ENCODE assay signal across 12 cellular contexts in genomic region chr20:64052987-64053840, GRCh38. TPM values are rescaled to one million over a fixed set of nuclear protein-coding genes. Genes with fewer than 3 reads are reported as not detected.
DNase-seq lines count a peak whose midpoint lies in the region; ATAC-seq and TF ChIP-seq lines count a peak whose summit lies in the region.
"Had no signal": no experiment of that assay in that cellular context is flagged by ENCODE, and none has a peak within 500 bp of the region (broad histone marks: within the 10 kb centered on the region; RNA-seq: fewer than 3 reads in every experiment).

No MANE protein-coding gene starts in this region.

- ATAC-seq in heart left ventricle: no peak
- ATAC-seq in left ventricle myocardium superior: no peak
- no peak for ATAC-seq in left lung
- ATAC-seq: activated T-cell treated with anti-CD3 and anti-CD28 coated beads, Interleukin-2, amount 50 U/mL, for 72 hours had no signal

- no peak for TF ChIP-seq EP300 in transverse colon (IDR thresholded peaks at IDR 0.05; ENCODE audit: low read depth)

- no peaks in the 10 kb centered on the region for H3K9me3 ChIP-seq in heart left ventricle
- H3K9me3 ChIP-seq in left lung: no peaks in the 10 kb centered on the region
- H3K9me3 ChIP-seq in transverse colon: no peaks in the 10 kb centered on the region

- in situ Hi-C loops in transverse colon (cut with MboI; ENCODE audit: low pct_ligation_motif_present in 1 of 4, low pct_unique_long_range_greater_than_20kb in 1 of 4, low sequenced_read_pairs in 3 of 4): no loop called here

- H3K27ac ChIP-seq in heart left ventricle (peak overlapping the region; percentile 68 to 96 (median 91)), left lung (peak overlapping the region; percentile 71 to 76), transverse colon (peak overlapping the region; percentile 27 to 35 (median 32))

- TF ChIP-seq CTCF in heart left ventricle (IDR thresholded peaks at IDR 0.05) (no peak), left lung (IDR thresholded peaks at IDR 0.05) (no peak), transverse colon (IDR thresholded peaks at IDR 0.05) (no peak)

- H3K4me1 ChIP-seq in heart left ventricle: peaks cover 0 to 74% (median 42%) of the 10 kb centered on the region in 12 donors
- H3K4me1 ChIP-seq in left lung: peaks cover 6 to 52% of the 10 kb centered on the region in 2 donors
- H3K4me1 ChIP-seq in transverse colon: peaks cover 0 to 9% (median 5%) of the 10 kb centered on the region in 4 donors

- no peak for DNase-seq in heart left ventricle
- no peak for DNase-seq in left ventricle myocardium superior
- DNase-seq in left lung: no peak
- DNase-seq in transverse colon: no peak
- no peak for DNase-seq in islet precursor cell
- DNase-seq in stimulated activated CD4-positive, alpha-beta T cell treated with anti-CD3 and anti-CD28 coated beads, Interleukin-1b, Interleukin-23, amount 100 ng/mL, for 48 hours: no peak
- DNase-seq: ACHN; activated T-cell treated with anti-CD3 and anti-CD28 coated beads, Interleukin-2, amount 50 U/mL, for 72 hours; anterior cingulate cortex; foreskin fibroblast; NCI-H2081; NK-92 treated with Interleukin-12 subunit alpha and Interleukin-12 subunit beta, amount 100 ng/mL, for 24 hours had no signal

- TF ChIP-seq POLR2A in heart left ventricle (IDR thresholded peaks at IDR 0.05): no peak
- no peak for TF ChIP-seq POLR2A in transverse colon (IDR thresholded peaks at IDR 0.05)

- peaks cover 0 to 5% (median under 1%) of the 10 kb centered on the region in 9 donors for H3K36me3 ChIP-seq in heart left ventricle
- no peaks in the 10 kb centered on the region for H3K36me3 ChIP-seq in left lung
- H3K36me3 ChIP-seq in transverse colon: no peaks in the 10 kb centered on the region

- 69 to 85% (median 72%) methylated on average over 21 to 33 of the region's 33 CpGs for WGBS in heart left ventricle, 4 donors
- 75% methylated on average over 32 of the region's 33 CpGs; no CpG with 5 or more reads in 1 of the 2 donors for WGBS in transverse colon (ENCODE audit: low coverage in 1 of 2), 2 donors

- H3K4me3 ChIP-seq in heart left ventricle: peak overlapping the region in 7 of 12 donors; percentile 9 to 33 (median 32)
- no peak overlapping the region for H3K4me3 ChIP-seq in left lung
- no peak overlapping the region for H3K4me3 ChIP-seq in transverse colon

- intact Hi-C loops in heart left ventricle (cut with DNase I): no loop called here
- intact Hi-C loops in left ventricle myocardium superior (cut with micrococcal nuclease): no loop called here
- intact Hi-C loops in left lung (cut with DNase I): no loop called here
- intact Hi-C loops in transverse colon (cut with DNase I; ENCODE audit: low total_unique reads): no loop called here

- peaks cover 0 to 51% (median 8%) of the 10 kb centered on the region in 9 donors for H3K27me3 ChIP-seq in heart left ventricle
- peaks cover 22 to 92% of the 10 kb centered on the region in 2 donors for H3K27me3 ChIP-seq in left lung
- H3K27me3 ChIP-seq in transverse colon: peaks cover 90% of the 10 kb centered on the region

RNA-seq across cellular contexts. Expression of gene SOX18, which starts 3.8 kb away (rescaled TPM):
- total RNA-seq in heart left ventricle: 10 to 100 TPM; 37.0 to 75.9 (median 50.7) TPM
- 10 to 100 TPM; 23.5 to 31.1 TPM for polyA plus RNA-seq in heart left ventricle
- 36.8 TPM for total RNA-seq in left ventricle myocardium superior
- total RNA-seq in left lung: 10 to 100 TPM; 40.3 to 69.2 TPM
- 10 to 100 TPM in 1 of 4 donors, 1 to 10 TPM in 3; 1.8 to 14.2 (median 6.5) TPM for total RNA-seq in transverse colon

RNA-seq across cellular contexts. Expression of gene TCEA2, which starts 9.8 kb away (rescaled TPM):
- total RNA-seq in heart left ventricle (10 to 100 TPM; 19.2 to 52.1 (median 42.9) TPM), left ventricle myocardium superior (35.6 TPM), left lung (10 to 100 TPM; 31.2 to 34.3 TPM), transverse colon (10 to 100 TPM in 3 of 4 donors, 1 to 10 TPM in 1; 5.6 to 94.3 (median 14.8) TPM)
- 10 to 100 TPM; 23.6 to 32.9 TPM for polyA plus RNA-seq in heart left ventricle

RNA-seq across cellular contexts. Expression of gene C20orf204, which starts 17.2 kb away (rescaled TPM):
- total RNA-seq in heart left ventricle: 1 to 10 TPM in 1 of 9 donors, under 1 TPM in 8; 0.16 to 1.2 (median 0.56) TPM
- polyA plus RNA-seq in heart left ventricle: under 1 TPM; 0.35 to 0.42 TPM
- 0.35 TPM for total RNA-seq in left ventricle myocardium superior
- 1 to 10 TPM in 1 of 2 donors, under 1 TPM in 1; 0.76 to 1.0 TPM for total RNA-seq in left lung
- 10 to 100 TPM in 1 of 4 donors, 1 to 10 TPM in 1, under 1 TPM in 1, not detected in 1; 0.68 to 34.8 (median 1.4) TPM for total RNA-seq in transverse colon

RNA-seq across cellular contexts. Expression of gene RGS19, which starts 26.1 kb away (rescaled TPM):
- total RNA-seq in heart left ventricle (10 to 100 TPM in 2 of 9 donors, 1 to 10 TPM in 7; 3.2 to 25.6 (median 5.3) TPM), left ventricle myocardium superior (5.4 TPM), left lung (10 to 100 TPM; 23.4 to 63.9 TPM), transverse colon (10 to 100 TPM in 2 of 4 donors, 1 to 10 TPM in 1, not detected in 1; 5.5 to 37.4 (median 10.8) TPM)
- polyA plus RNA-seq in heart left ventricle: 1 to 10 TPM; 3.7 to 6.5 TPM

RNA-seq across cellular contexts. Expression of gene OPRL1, which starts 26.7 kb away (rescaled TPM):
- total RNA-seq in heart left ventricle: 1 to 10 TPM in 3 of 9 donors, under 1 TPM in 6; 0.18 to 1.9 (median 0.67) TPM
- under 1 TPM; 0.21 to 0.27 TPM for polyA plus RNA-seq in heart left ventricle
- total RNA-seq in left ventricle myocardium superior: 0.27 TPM
- 1 to 10 TPM; 1.8 to 2.0 TPM for total RNA-seq in left lung
- total RNA-seq in transverse colon: under 1 TPM in 2 of 4 donors, not detected in 2; 0.14 to 0.32 TPM

Comparison
In these comparisons a context has a peak if more than half of its experiments do, and no peak if none do; other contexts are left out.
1. H3K27ac ChIP-seq: peak in every context shown above with its lines; median percentile 91 in heart left ventricle; 74 in left lung; 32 in transverse colon.
2. H3K4me3 ChIP-seq: peak in heart left ventricle (7 of 12); none in left lung (0 of 2) and transverse colon (0 of 4).